ENCODE assay signal across 30 cellular contexts in genomic region chr2:13667415-13667757, GRCh38.
DNase-seq lines count a peak whose midpoint lies in the region; ATAC-seq and TF ChIP-seq lines count a peak whose summit lies in the region.
"Had no signal": no experiment of that assay in that cellular context is flagged by ENCODE, and none has a peak within 500 bp of the region (broad histone marks: within the 10 kb centered on the region; RNA-seq: fewer than 3 reads in every experiment).

No MANE protein-coding gene starts in this region.

- no peaks in the 10 kb centered on the region for H4K20me1 ChIP-seq in OCI-LY3 (ENCODE audit: insufficient read depth, low read length)

- H3K27ac ChIP-seq in OCI-LY3 (ENCODE audit: low read length) (peak overlapping the region; percentile 47; the same call in 1 of the 2 replicates), esophagus squamous epithelium (no peak overlapping the region)
- H3K27ac ChIP-seq: sigmoid colon had no signal

- ATAC-seq in GM19023 (IDR thresholded peaks at IDR 0.05; ENCODE audit: unreplicated experiment) (peak; percentile 9), GM21717 (IDR thresholded peaks at IDR 0.05; ENCODE audit: unreplicated experiment) (peak; percentile 25), HG03066 (IDR thresholded peaks at IDR 0.05; ENCODE audit: low read depth, unreplicated experiment) (peak; percentile 17), left colon (no peak)
- ATAC-seq: CD8-positive, alpha-beta T cell; effector memory CD8-positive, alpha-beta T cell; GM23338; natural killer cell treated with Interleukin-12 subunit alpha and Interleukin-12 subunit beta and Interleukin-15 and Interleukin-18, amount 100 ng/mL, for 72 hours had no signal

- no peak overlapping the region for H2AFZ ChIP-seq in OCI-LY3 (ENCODE audit: low read depth, low read length)
- H2AFZ ChIP-seq: GM23338 had no signal

- no peak overlapping the region for H3K9ac ChIP-seq in OCI-LY3 (ENCODE audit: low read length)

- H3K4me3 ChIP-seq in OCI-LY3 (ENCODE audit: low read length) (no peak overlapping the region), esophagus squamous epithelium (no peak overlapping the region)
- H3K4me3 ChIP-seq: GM23338, sigmoid colon had no signal

- no peak for TF ChIP-seq POLR2A in esophagus squamous epithelium (IDR thresholded peaks at IDR 0.05)

- H3K27me3 ChIP-seq in OCI-LY3 (ENCODE audit: low read depth, low read length): no peaks in the 10 kb centered on the region
- H3K27me3 ChIP-seq in esophagus squamous epithelium: no peaks in the 10 kb centered on the region
- H3K27me3 ChIP-seq: sigmoid colon had no signal

- no peak overlapping the region for H3K4me2 ChIP-seq in OCI-LY3 (ENCODE audit: low read length)
- H3K4me2 ChIP-seq: GM23338 had no signal

- H3K79me2 ChIP-seq in OCI-LY3 (ENCODE audit: low read length): no peaks in the 10 kb centered on the region

- no peak for DNase-seq in NCI-H2029 treated with DMSO at 0.1 percent for 48 hours (lab: John Stamatoyannopoulos, UW)
- DNase-seq in left colon: no peak
- DNase-seq in esophagus squamous epithelium (lab: John Stamatoyannopoulos, UW): no peak
- DNase-seq in posterior vena cava (ENCODE audit: low spot score): no peak
- DNase-seq: ACHN; activated CD4-positive, alpha-beta memory T cell treated with anti-CD3 and anti-CD28 coated beads for 36 hours; activated naive CD4-positive, alpha-beta T cell; CD8-positive, alpha-beta T cell; central memory CD4-positive, alpha-beta T cell; cortex of kidney; DMS 273 treated with DMSO at 0.1 percent for 48 hours; effector memory CD8-positive, alpha-beta T cell; hypothalamus; mammary epithelial cell; NCI-H1105; NCI-H2081; NCI-H2227 treated with DMSO at 0.1 percent for 48 hours; NCI-H69; SHP77; sigmoid colon; stimulated activated CD4-positive, alpha-beta T cell treated with anti-CD3 and anti-CD28 coated beads, Interleukin-12 subunit alpha, Interleukin-12 subunit beta, amount 100 ng/mL, for 4 hours; stimulated activated CD4-positive, alpha-beta T cell treated with anti-CD3 and anti-CD28 coated beads, Interleukin-2, amount 100 ng/mL, for 48 hours; T-helper 2 cell; trophoblast cell had no signal

- H3K4me1 ChIP-seq in OCI-LY3 (ENCODE audit: low read length) (peaks cover 13% of the 10 kb centered on the region), esophagus squamous epithelium (no peaks in the 10 kb centered on the region)
- H3K4me1 ChIP-seq: sigmoid colon had no signal

- 75 to 81% methylated on average over 1 of the region's 1 CpG for WGBS in esophagus squamous epithelium, 2 donors

- H3K36me3 ChIP-seq in OCI-LY3 (replicated peaks; ENCODE audit: low read depth, low read length): no peaks in the 10 kb centered on the region
- H3K36me3 ChIP-seq in esophagus squamous epithelium: no peaks in the 10 kb centered on the region
- H3K36me3 ChIP-seq: sigmoid colon had no signal

- H3K9me3 ChIP-seq in OCI-LY3 (ENCODE audit: insufficient read depth, low read length): no peaks in the 10 kb centered on the region
- no peaks in the 10 kb centered on the region for H3K9me3 ChIP-seq in esophagus squamous epithelium
- H3K9me3 ChIP-seq: sigmoid colon had no signal

- intact Hi-C loops in left colon (cut with DNase I, micrococcal nuclease) (no loop called here), esophagus squamous epithelium (cut with DNase I) (no loop called here), posterior vena cava (cut with DNase I) (no loop called here)

- no peak for TF ChIP-seq CTCF in OCI-LY3 (IDR thresholded peaks at IDR 0.05; ENCODE audit: low read depth, low read length)
- no peak for TF ChIP-seq CTCF in esophagus squamous epithelium (IDR thresholded peaks at IDR 0.05)
